ENCODE assay signal across 13 cellular contexts in the genomic region with DNA sequence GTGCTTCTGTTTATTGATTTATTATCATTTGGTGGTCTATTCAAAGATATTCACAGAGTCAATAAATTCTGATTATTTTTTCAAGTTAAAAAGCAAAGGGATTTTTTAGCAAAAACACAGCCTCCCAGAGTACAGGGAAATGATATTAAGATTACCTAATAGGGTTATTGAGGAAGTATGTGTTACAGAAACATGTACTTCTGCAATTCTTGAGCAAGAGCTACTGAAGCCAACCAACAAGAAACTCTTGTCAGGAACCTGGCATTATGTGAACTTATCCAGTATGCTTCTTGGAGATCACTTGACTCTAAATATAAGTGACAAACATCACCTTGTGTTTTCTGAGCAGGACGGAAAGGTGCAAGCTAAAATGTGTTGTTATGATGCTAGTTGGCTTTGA. TPM values are rescaled to one million over a fixed set of nuclear protein-coding genes. Genes with fewer than 3 reads are reported as not detected.
DNase-seq lines count a peak whose midpoint lies in the region; ATAC-seq and TF ChIP-seq lines count a peak whose summit lies in the region.
"Had no signal": no experiment of that assay in that cellular context is flagged by ENCODE, and none has a peak within 500 bp of the region (broad histone marks: within the 10 kb centered on the region; RNA-seq: fewer than 3 reads in every experiment).

No MANE protein-coding gene starts in this region.

- H3K9me3 ChIP-seq in heart left ventricle = no peaks in the 10 kb centered on the region
- H3K9me3 ChIP-seq in adipocyte (ENCODE audit: control insufficient read depth, low read length) = no peaks in the 10 kb centered on the region
- no peaks in the 10 kb centered on the region for H3K9me3 ChIP-seq in upper lobe of left lung

- H3K36me3 ChIP-seq in heart left ventricle = no peaks in the 10 kb centered on the region
- no peaks in the 10 kb centered on the region for H3K36me3 ChIP-seq in adipocyte (ENCODE audit: control insufficient read depth, insufficient read depth, low read length, severe bottlenecking)
- no peaks in the 10 kb centered on the region for H3K36me3 ChIP-seq in upper lobe of left lung

- no peaks in the 10 kb centered on the region for H3K27me3 ChIP-seq in heart left ventricle
- no peaks in the 10 kb centered on the region for H3K27me3 ChIP-seq in adipocyte (replicated peaks; ENCODE audit: control insufficient read depth, insufficient read depth, low read length)
- H3K27me3 ChIP-seq in upper lobe of left lung = no peaks in the 10 kb centered on the region

- no peak for TF ChIP-seq POLR2A in heart left ventricle (IDR thresholded peaks at IDR 0.05)
- TF ChIP-seq POLR2A in upper lobe of left lung (IDR thresholded peaks at IDR 0.05) = no peak

- peak in 1 of 4 donors; percentile 63 for TF ChIP-seq EP300 in upper lobe of left lung (IDR thresholded peaks at IDR 0.05)

- intact Hi-C loops in heart left ventricle (cut with DNase I) (no loop called here), cardiac septum (cut with DNase I) (no loop called here), left colon (cut with DNase I, micrococcal nuclease) (no loop called here)

- H3K27ac ChIP-seq in heart left ventricle = peak overlapping the region in 1 of 12 donors; percentile 83
- H3K27ac ChIP-seq in upper lobe of left lung = peak overlapping the region; percentile 37 to 72 (median 49)
- H3K27ac ChIP-seq: RWPE1 had no signal

- 73 to 86% (median 81%) methylated on average over 1 of the region's 1 CpG for WGBS in heart left ventricle, 4 donors
- WGBS in upper lobe of left lung, 2 donors = 26 to 35% methylated on average over 1 of the region's 1 CpG

- ATAC-seq in heart left ventricle = peak in 3 of 4 donors; percentile 42 to 66 (median 61)
- peak in 1 of 2 donors; percentile 88 for ATAC-seq in upper lobe of left lung (ENCODE audit: low FRiP score in 2 of 2)
- no peak for ATAC-seq in GM18873 (IDR thresholded peaks at IDR 0.05; ENCODE audit: low FRiP score, unreplicated experiment)
- no peak for ATAC-seq in left colon
- ATAC-seq: activated T-cell treated with anti-CD3 and anti-CD28 coated beads, Interleukin-2, amount 50 U/mL, for 72 hours; naive thymus-derived CD8-positive, alpha-beta T cell had no signal

- TF ChIP-seq CTCF in heart left ventricle (IDR thresholded peaks at IDR 0.05) (no peak), upper lobe of left lung (IDR thresholded peaks at IDR 0.05) (no peak)

- DNase-seq in heart left ventricle (no peak), cardiac septum (ENCODE audit: low spot score) (no peak), adipocyte (ENCODE audit: low read depth) (peak; percentile 65), iris pigment epithelial cell (ENCODE audit: low read depth) (peak; percentile 83), upper lobe of left lung (no peak), left colon (no peak), NCI-H2227 treated with DMSO at 0.1 percent for 48 hours (lab: John Stamatoyannopoulos, UW) (no peak)
- DNase-seq: activated T-cell treated with anti-CD3 and anti-CD28 coated beads, Interleukin-2, amount 50 U/mL, for 72 hours; DMS79 treated with DMSO at 0.1 percent for 48 hours; naive thymus-derived CD8-positive, alpha-beta T cell had no signal

- peaks cover 0 to 25% (median 0%) of the 10 kb centered on the region in 12 donors for H3K4me1 ChIP-seq in heart left ventricle
- peaks cover 14% of the 10 kb centered on the region for H3K4me1 ChIP-seq in adipocyte (ENCODE audit: control insufficient read depth, insufficient read depth, low read length)
- peaks cover 4 to 8% (median 6%) of the 10 kb centered on the region in 4 donors for H3K4me1 ChIP-seq in upper lobe of left lung

- H3K9ac ChIP-seq in adipocyte (ENCODE audit: low read length) = no peak overlapping the region

- no peak overlapping the region for H3K4me3 ChIP-seq in heart left ventricle
- no peak overlapping the region for H3K4me3 ChIP-seq in adipocyte (ENCODE audit: low read length)
- no peak overlapping the region for H3K4me3 ChIP-seq in upper lobe of left lung

RNA-seq across cellular contexts. Expression of a gene that starts 42.0 kb away (rescaled TPM):
- total RNA-seq in heart left ventricle (not detected), cardiac septum (not detected), upper lobe of left lung (not detected), left colon (not detected)
- under 1 TPM in 1 of 2 donors, not detected in 1; 0.91 TPM for polyA plus RNA-seq in heart left ventricle
- total RNA-seq: activated T-cell treated with anti-CD3 and anti-CD28 coated beads, Interleukin-2, amount 50 U/mL, for 72 hours; naive thymus-derived CD8-positive, alpha-beta T cell had no signal
- polyA plus RNA-seq: AG04450; naive thymus-derived CD8-positive, alpha-beta T cell had no signal

Comparison
In these comparisons a context has a peak if more than half of its experiments do, and no peak if none do; other contexts are left out.
1. ATAC-seq: peak in heart left ventricle (3 of 4); none in GM18873 (single experiment) and left colon (single experiment).
2. DNase-seq: peak in adipocyte (single experiment) and iris pigment epithelial cell (single experiment); none in heart left ventricle (0 of 5), cardiac septum (single experiment), upper lobe of left lung (0 of 2), left colon (0 of 2) and NCI-H2227 treated with DMSO at 0.1 percent for 48 hours (single experiment).